ENCODE assay signal across 10 cellular contexts in genomic region chr22:37896939-37897338, GRCh38. TPM values are rescaled to one million over a fixed set of nuclear protein-coding genes. Genes with fewer than 3 reads are reported as not detected.
A peak's percentile ranks its signal among the peaks of the same experiment; 100 is the strongest.
DNase-seq lines count a peak whose midpoint lies in the region; ATAC-seq, FAIRE-seq and TF ChIP-seq lines count a peak whose summit lies in the region.
"Had no signal": no experiment of that assay in that cellular context is flagged by ENCODE, and none has a peak within 500 bp of the region (broad histone marks: within the 10 kb centered on the region; RNA-seq: fewer than 3 reads in every experiment).

No MANE protein-coding gene starts in this region.

- no peak for TF ChIP-seq CTCF in GM12878 (IDR thresholded peaks at IDR 0.05 in 2 of 3, conservative IDR thresholded peaks at IDR 0.05 in 1 of 3; ENCODE audit: control insufficient read depth in 2 of 3, extremely low read depth in 1 of 3, insufficient read depth in 1 of 3, low read depth in 3 of 3, low read length in 3 of 3)

- H3K4me3 Mint-ChIP-seq in activated CD4-positive, alpha-beta T cell treated with anti-CD3 and anti-CD28 coated beads, Interleukin-2, amount 10 ng/mL, durations not matched to agents 7 days and 5 days, result peak overlapping the region; percentile 58
- H3K4me3 Mint-ChIP-seq: dendritic cell treated with granulocyte-macrophage colony-stimulating factor and Interleukin-4, amounts not matched to agents 40 ng/mL and 50 ng/mL, for 4 days had no signal

- FAIRE-seq in GM12878 (lab: Jason Lieb, UNC) (no peak), GM19239 (lab: Jason Lieb, UNC) (no peak)
- FAIRE-seq: islet of Langerhans had no signal

- RAD21 ChIA-PET in GM12878 (lab: Charles Lee; ENCODE audit: unreplicated experiment), result interaction anchor here (0.8 to 2.2 kb wide), 6 partner anchors 9 to 262 kb away, joined by 3 to 9 read pairs (median 4); partner anchors contain the start of gene MICALL1

- no peak for TF ChIP-seq RAD21 in GM12878 (IDR thresholded peaks at IDR 0.05; ENCODE audit: insufficient read depth, low read depth, low read length)

- peak overlapping the region; percentile 97 for H3K27ac Mint-ChIP-seq in activated CD4-positive, alpha-beta T cell treated with anti-CD3 and anti-CD28 coated beads, Interleukin-2, amount 10 ng/mL, durations not matched to agents 7 days and 5 days
- H3K27ac Mint-ChIP-seq: dendritic cell treated with granulocyte-macrophage colony-stimulating factor and Interleukin-4, amounts not matched to agents 40 ng/mL and 50 ng/mL, for 4 days had no signal

- H3K4me3 ChIP-seq in GM12878, result no peak overlapping the region
- H3K4me3 ChIP-seq in mesodermal cell (ENCODE audit: extremely low read depth, insufficient read depth, low read length, poor library complexity, severe bottlenecking), result no peak overlapping the region

- H3K27ac ChIP-seq in GM12878 (ENCODE audit: control insufficient read depth, insufficient read depth), result peak overlapping the region; percentile 89; the same call in 1 of the 2 replicates
- H3K27ac ChIP-seq in mesodermal cell (ENCODE audit: low read depth, low read length, severe bottlenecking), result peak overlapping the region; percentile 83
- H3K27ac ChIP-seq in temporal lobe (ENCODE audit: low read depth, low read length), result peak overlapping the region; percentile 79

- POLR2A ChIA-PET in activated CD4-positive, alpha-beta T cell treated with anti-CD3 and anti-CD28 coated beads, Interleukin-2, amount 10 ng/mL, durations not matched to agents 7 days and 5 days (lab: Charles Lee), result interaction anchor here (0.7 kb wide), 1 partner anchor 141 kb away, joined by 3 read pairs; no protein-coding TSS in a partner anchor
- POLR2A ChIA-PET in GM12878 (lab: Charles Lee), result interaction anchor here (0.6 to 2.4 kb wide), 7 partner anchors 9 to 288 kb away, joined by 3 to 16 read pairs (median 4); partner anchors contain the start of genes EIF3L, GCAT, GGA1 and MICALL1

- H3K4me1 Mint-ChIP-seq in activated CD4-positive, alpha-beta T cell treated with anti-CD3 and anti-CD28 coated beads, Interleukin-2, amount 10 ng/mL, durations not matched to agents 7 days and 5 days, result peaks cover 49% of the 10 kb centered on the region

- no peaks in the 10 kb centered on the region for H3K27me3 ChIP-seq in GM12878 (replicated peaks in 1 of 2; ENCODE audit: control insufficient read depth in 2 of 2, insufficient read depth in 2 of 2, low read length in 1 of 2)

- no peaks in the 10 kb centered on the region for H3K9me3 Mint-ChIP-seq in activated CD4-positive, alpha-beta T cell treated with anti-CD3 and anti-CD28 coated beads, Interleukin-2, amount 10 ng/mL, durations not matched to agents 7 days and 5 days
- H3K9me3 Mint-ChIP-seq: dendritic cell treated with granulocyte-macrophage colony-stimulating factor and Interleukin-4, amounts not matched to agents 40 ng/mL and 50 ng/mL, for 4 days had no signal

- H3K36me3 Mint-ChIP-seq in activated CD4-positive, alpha-beta T cell treated with anti-CD3 and anti-CD28 coated beads, Interleukin-2, amount 10 ng/mL, durations not matched to agents 7 days and 5 days (ENCODE audit: low read depth), result peaks cover 6% of the 10 kb centered on the region

- peak overlapping the region; percentile 93 for H2AFZ ChIP-seq in GM12878 (ENCODE audit: control insufficient read depth, low read depth, low read length)

- H3K4me1 ChIP-seq in GM12878 (ENCODE audit: control insufficient read depth, insufficient read depth, low read length) (peaks cover 11% of the 10 kb centered on the region), mesodermal cell (ENCODE audit: control insufficient read depth, insufficient read depth, low read length, poor library complexity, severe bottlenecking) (peaks cover 52% of the 10 kb centered on the region)

- no peaks in the 10 kb centered on the region for H3K79me2 ChIP-seq in GM12878 (ENCODE audit: control insufficient read depth, insufficient read depth, low read length)

- no peak for TF ChIP-seq EP300 in GM12878 (IDR thresholded peaks at IDR 0.05; ENCODE audit: borderline replicate concordance in 1 of 2, control insufficient read depth in 1 of 2, low read depth in 2 of 2, low read length in 2 of 2)

- SMC1A ChIA-PET in GM12878 (lab: Charles Lee; ENCODE audit: uncharacterized antibody, unreplicated experiment), result interaction anchor here (1.0 to 2.0 kb wide), 8 partner anchors 8 to 78 kb away, joined by 3 to 11 read pairs (median 4); partner anchors contain the start of gene MICALL1

- no peak for DNase-seq in activated CD4-positive, alpha-beta T cell treated with anti-CD3 and anti-CD28 coated beads, Interleukin-2, amount 10 ng/mL, durations not matched to agents 7 days and 5 days
- DNase-seq in activated CD4-positive, alpha-beta T cell treated with anti-CD3 and anti-CD28 coated beads, Interleukin-2, amount 50 U/mL, for 4 hours, result no peak
- no peak for DNase-seq in GM12878 (ENCODE audit: low read depth, low spot score)
- no peak for DNase-seq in T1000 (lab: John Stamatoyannopoulos, UW)
- no peak for DNase-seq in GM19239 (ENCODE audit: insufficient read length, low spot score)

- BruUV-seq in GM12878 (replicated peaks; lab: Mats Ljungman, UMichigan), result no TSS peak

- intact Hi-C loops in GM12878 (cut with micrococcal nuclease; ENCODE audit: unreplicated experiment), result no loop called here

- 80% methylated on average over 3 of the region's 3 CpGs for WGBS in GM12878 (ENCODE audit: insufficient coverage, insufficient replicate concordance, low lambda C conversion rate, missing lambda C conversion rate)
- WGBS in mesodermal cell (ENCODE audit: insufficient coverage in 2 of 2), 2 experiments, result 87% methylated on average over 3 of the region's 3 CpGs

- H3K9me3 ChIP-seq in GM12878 (replicated peaks; ENCODE audit: control insufficient read depth, insufficient read depth, low read length) (no peaks in the 10 kb centered on the region), mesodermal cell (ENCODE audit: control insufficient read depth, low read length) (no peaks in the 10 kb centered on the region)

- no peaks in the 10 kb centered on the region for H3K27me3 Mint-ChIP-seq in activated CD4-positive, alpha-beta T cell treated with anti-CD3 and anti-CD28 coated beads, Interleukin-2, amount 10 ng/mL, durations not matched to agents 7 days and 5 days

- H3K9ac ChIP-seq in GM12878 (ENCODE audit: control insufficient read depth, insufficient read depth, low read length), result no peak overlapping the region

- H3K4me2 ChIP-seq in GM12878 (ENCODE audit: control insufficient read depth, insufficient read depth), result no peak overlapping the region

- TF ChIP-seq POLR2A in GM12878 (IDR thresholded peaks at IDR 0.05; ENCODE audit: low read depth, low read length), result no peak

- in situ Hi-C loops in GM12878 (cut with MboI), result no loop called here

- H3K36me3 ChIP-seq in GM12878 (ENCODE audit: control insufficient read depth in 2 of 2, insufficient read depth in 2 of 2, low read length in 1 of 2) (no peaks in the 10 kb centered on the region; a peak in 1 of 4 replicates), mesodermal cell (ENCODE audit: control insufficient read depth, insufficient read depth, low read length) (peaks cover 8% of the 10 kb centered on the region)

- ATAC-seq in GM12878 (no peak), HG02970 (IDR thresholded peaks at IDR 0.05; ENCODE audit: low FRiP score, unreplicated experiment) (no peak)

- H4K20me1 ChIP-seq in GM12878 (ENCODE audit: control insufficient read depth, insufficient read depth), result no peaks in the 10 kb centered on the region

- CTCF ChIA-PET in activated CD4-positive, alpha-beta T cell treated with anti-CD3 and anti-CD28 coated beads, Interleukin-2, amount 10 ng/mL, durations not matched to agents 7 days and 5 days (lab: Charles Lee), result interaction anchor here (1.0 to 2.4 kb wide), 6 partner anchors 9 to 753 kb away, joined by 3 to 14 read pairs (median 4); partner anchors contain the start of gene MICALL1
- CTCF ChIA-PET in GM12878 (lab: Yijun Ruan, JAX), result interaction anchor here (0.8 to 3.4 kb wide), 17 partner anchors 9 to 254 kb away, joined by 3 to 19 read pairs (median 4); partner anchors contain the start of genes ANKRD54, C22orf23, MICALL1 and POLR2F

RNA-seq across cellular contexts. Expression of gene MICALL1, which starts 9.2 kb away (rescaled TPM):
- total RNA-seq in activated CD4-positive, alpha-beta T cell treated with anti-CD3 and anti-CD28 coated beads, Interleukin-2, amount 10 ng/mL, durations not matched to agents 7 days and 5 days, result 10 to 100 TPM; 27.6 to 30.7 TPM
- 17.2 and 20.1 TPM in 2 replicates for total RNA-seq in GM12878 (2013; cell fraction: nucleolus; rRNA removed)
- total RNA-seq in GM12878 (2014; rRNA removed) (11.6 and 15.0 TPM in 2 replicates), GM12878 (2014; rRNA removed; fragmentation: Illumina TruSeq; extraction: Trizol) (8.6 and 8.8 TPM in 2 replicates), GM12878 (2021) (26.0 and 30.7 TPM in 2 replicates), temporal lobe (21.4 TPM)
- 4.6 TPM for polyA plus RNA-seq in GM12878 (2011; ENCODE audit: low read depth)
- polyA plus RNA-seq in GM12878 (2011; rRNA removed) (3.4 and 6.3 TPM in 2 replicates), GM12878 (2014; fragmentation: Illumina TruSeq; extraction: Trizol) (7.7 and 12.5 TPM in 2 replicates), GM12878 (2014; fragmentation: Nextera tagmentation; extraction: Ambion mirVana) (1 to 10 TPM in 1 of 2 experiments, under 1 TPM in 1; 0.72 to 2.0 TPM), GM12878 (2014; rRNA removed) (12.2 and 15.8 TPM in 2 replicates), GM12878 (2016; fragmentation: Nextera tagmentation; extraction: Ambion mirVana) (1 to 10 TPM; 2.5 to 6.9 TPM)
- polyA plus RNA-seq in GM12878 (2011; cell fraction: cytosol; rRNA removed), result 9.6 and 12.2 TPM in 2 replicates
- polyA plus RNA-seq in GM12878 (2011; cell fraction: nucleus; rRNA removed), result 12.7 and 20.2 TPM in 2 replicates
- polyA plus RNA-seq in GM12878 (2012), result 6.8 and 9.8 TPM in 2 replicates
- polyA minus RNA-seq in GM12878 (2011; rRNA and poly(A)+ RNA removed), result 8.4 and 21.8 TPM in 2 replicates
- 11.4 and 12.1 TPM in 2 replicates for polyA minus RNA-seq in GM12878 (2011; cell fraction: cytosol; rRNA and poly(A)+ RNA removed)
- 5.7 and 12.5 TPM in 2 replicates for polyA minus RNA-seq in GM12878 (2011; cell fraction: nucleus; rRNA and poly(A)+ RNA removed)
- polyA plus RNA-seq in mesodermal cell (2013, experiment 1 of 2), result 49.6 TPM
- polyA plus RNA-seq in mesodermal cell (2013, experiment 2 of 2), result 41.5 TPM

RNA-seq across cellular contexts. Expression of gene EIF3L, which starts 47.7 kb away (rescaled TPM):
- 100 to 1,000 TPM; 444 to 449 TPM for total RNA-seq in activated CD4-positive, alpha-beta T cell treated with anti-CD3 and anti-CD28 coated beads, Interleukin-2, amount 10 ng/mL, durations not matched to agents 7 days and 5 days
- total RNA-seq in GM12878 (2013; cell fraction: nucleolus; rRNA removed), result 152 and 153 TPM in 2 replicates
- total RNA-seq in GM12878 (2014; rRNA removed), result 624 and 646 TPM in 2 replicates
- total RNA-seq in GM12878 (2014; rRNA removed; fragmentation: Illumina TruSeq; extraction: Trizol), result 493 and 525 TPM in 2 replicates
- 593 and 613 TPM in 2 replicates for total RNA-seq in GM12878 (2021)
- 933 TPM for polyA plus RNA-seq in GM12878 (2011; ENCODE audit: low read depth)
- 1,037 and 1,269 TPM in 2 replicates for polyA plus RNA-seq in GM12878 (2011; rRNA removed)
- 868 and 904 TPM in 2 replicates for polyA plus RNA-seq in GM12878 (2011; cell fraction: cytosol; rRNA removed)
- polyA plus RNA-seq in GM12878 (2011; cell fraction: nucleus; rRNA removed), result 244 and 332 TPM in 2 replicates
- 1,002 and 1,217 TPM in 2 replicates for polyA plus RNA-seq in GM12878 (2012)
- 783 and 881 TPM in 2 replicates for polyA plus RNA-seq in GM12878 (2014; fragmentation: Illumina TruSeq; extraction: Trizol)
- polyA plus RNA-seq in GM12878 (2014; fragmentation: Nextera tagmentation; extraction: Ambion mirVana), result 100 to 1,000 TPM; 521 to 732 TPM
- 613 and 643 TPM in 2 replicates for polyA plus RNA-seq in GM12878 (2014; rRNA removed)
- polyA plus RNA-seq in GM12878 (2016; fragmentation: Nextera tagmentation; extraction: Ambion mirVana), result 100 to 1,000 TPM; 294 to 302 TPM
- 1,170 and 1,376 TPM in 2 replicates for polyA minus RNA-seq in GM12878 (2011; rRNA and poly(A)+ RNA removed)
- polyA minus RNA-seq in GM12878 (2011; cell fraction: cytosol; rRNA and poly(A)+ RNA removed), result 183 and 194 TPM in 2 replicates
- polyA minus RNA-seq in GM12878 (2011; cell fraction: nucleus; rRNA and poly(A)+ RNA removed), result 89.0 and 104 TPM in 2 replicates
- 396 TPM for polyA plus RNA-seq in mesodermal cell (2013, experiment 1 of 2)
- polyA plus RNA-seq in mesodermal cell (2013, experiment 2 of 2), result 387 TPM
- total RNA-seq in temporal lobe, result 467 TPM

RNA-seq across cellular contexts. Expression of gene ANKRD54, which starts 52.8 kb away (rescaled TPM):
- total RNA-seq in activated CD4-positive, alpha-beta T cell treated with anti-CD3 and anti-CD28 coated beads, Interleukin-2, amount 10 ng/mL, durations not matched to agents 7 days and 5 days, result 10 to 100 TPM; 26.7 to 27.4 TPM
- 22.8 and 27.3 TPM in 2 replicates for total RNA-seq in GM12878 (2013; cell fraction: nucleolus; rRNA removed)
- total RNA-seq in GM12878 (2014; rRNA removed) (19.0 and 19.1 TPM in 2 replicates), GM12878 (2014; rRNA removed; fragmentation: Illumina TruSeq; extraction: Trizol) (12.6 and 13.4 TPM in 2 replicates), GM12878 (2021) (15.8 and 18.3 TPM in 2 replicates), temporal lobe (16.0 TPM)
- 5.8 TPM for polyA plus RNA-seq in GM12878 (2011; ENCODE audit: low read depth)
- polyA plus RNA-seq in GM12878 (2011; rRNA removed) (7.5 and 13.7 TPM in 2 replicates), GM12878 (2014; fragmentation: Illumina TruSeq; extraction: Trizol) (10.1 and 13.9 TPM in 2 replicates), GM12878 (2014; fragmentation: Nextera tagmentation; extraction: Ambion mirVana) (1 to 10 TPM; 5.8 to 9.7 TPM), GM12878 (2014; rRNA removed) (21.7 and 22.0 TPM in 2 replicates), GM12878 (2016; fragmentation: Nextera tagmentation; extraction: Ambion mirVana) (10 to 100 TPM; 25.3 to 31.6 TPM)
- 15.4 and 25.6 TPM in 2 replicates for polyA plus RNA-seq in GM12878 (2011; cell fraction: cytosol; rRNA removed)
- 36.5 and 41.5 TPM in 2 replicates for polyA plus RNA-seq in GM12878 (2011; cell fraction: nucleus; rRNA removed)
- 8.3 and 9.9 TPM in 2 replicates for polyA plus RNA-seq in GM12878 (2012)
- polyA minus RNA-seq in GM12878 (2011; rRNA and poly(A)+ RNA removed), result 10.0 and 26.6 TPM in 2 replicates
- 10.2 and 13.5 TPM in 2 replicates for polyA minus RNA-seq in GM12878 (2011; cell fraction: cytosol; rRNA and poly(A)+ RNA removed)
- polyA minus RNA-seq in GM12878 (2011; cell fraction: nucleus; rRNA and poly(A)+ RNA removed), result 6.9 and 13.8 TPM in 2 replicates
- polyA plus RNA-seq in mesodermal cell (2013, experiment 1 of 2), result 17.8 TPM
- 18.1 TPM for polyA plus RNA-seq in mesodermal cell (2013, experiment 2 of 2)

RNA-seq across cellular contexts. Expression of gene C22orf23, which starts 56.5 kb away (rescaled TPM):
- under 1 TPM in 1 of 2 experiments, not detected in 1; 0.23 TPM for total RNA-seq in activated CD4-positive, alpha-beta T cell treated with anti-CD3 and anti-CD28 coated beads, Interleukin-2, amount 10 ng/mL, durations not matched to agents 7 days and 5 days
- total RNA-seq in GM12878 (2013; cell fraction: nucleolus; rRNA removed), result not detected in 2 replicates
- total RNA-seq in GM12878 (2014; rRNA removed) (0.11 TPM in 1 of 2 replicates, not detected in the other), GM12878 (2014; rRNA removed; fragmentation: Illumina TruSeq; extraction: Trizol) (0.14 TPM in 1 of 2 replicates, not detected in the other), GM12878 (2021) (not detected in 2 replicates), temporal lobe (0.25 TPM)
- polyA plus RNA-seq in GM12878 (2011; ENCODE audit: low read depth), result not detected
- polyA plus RNA-seq in GM12878 (2011; rRNA removed) (0.10 and 0.17 TPM in 2 replicates), GM12878 (2014; fragmentation: Illumina TruSeq; extraction: Trizol) (0.04 TPM in 1 of 2 replicates, not detected in the other), GM12878 (2014; fragmentation: Nextera tagmentation; extraction: Ambion mirVana) (not detected), GM12878 (2014; rRNA removed) (0.11 TPM in 1 of 2 replicates, not detected in the other), GM12878 (2016; fragmentation: Nextera tagmentation; extraction: Ambion mirVana) (under 1 TPM; 0.11 to 0.38 TPM)
- polyA plus RNA-seq in GM12878 (2011; cell fraction: cytosol; rRNA removed), result 0.06 and 0.10 TPM in 2 replicates
- 0.07 and 0.21 TPM in 2 replicates for polyA plus RNA-seq in GM12878 (2011; cell fraction: nucleus; rRNA removed)
- 0.18 and 0.24 TPM in 2 replicates for polyA plus RNA-seq in GM12878 (2012)
- not detected in 2 replicates for polyA minus RNA-seq in GM12878 (2011; rRNA and poly(A)+ RNA removed)
- not detected in 2 replicates for polyA minus RNA-seq in GM12878 (2011; cell fraction: cytosol; rRNA and poly(A)+ RNA removed)
- 0.24 TPM in 1 of 2 replicates, not detected in the other for polyA minus RNA-seq in GM12878 (2011; cell fraction: nucleus; rRNA and poly(A)+ RNA removed)
- 0.70 TPM for polyA plus RNA-seq in mesodermal cell (2013, experiment 1 of 2)
- 0.91 TPM for polyA plus RNA-seq in mesodermal cell (2013, experiment 2 of 2)

RNA-seq across cellular contexts. Expression of gene POLR2F, which starts 56.6 kb away (rescaled TPM):
- total RNA-seq in activated CD4-positive, alpha-beta T cell treated with anti-CD3 and anti-CD28 coated beads, Interleukin-2, amount 10 ng/mL, durations not matched to agents 7 days and 5 days, result 10 to 100 TPM; 58.5 to 66.3 TPM
- 33.4 and 34.0 TPM in 2 replicates for total RNA-seq in GM12878 (2013; cell fraction: nucleolus; rRNA removed)
- total RNA-seq in GM12878 (2014; rRNA removed), result 71.9 and 93.2 TPM in 2 replicates
- total RNA-seq in GM12878 (2014; rRNA removed; fragmentation: Illumina TruSeq; extraction: Trizol), result 70.3 and 78.3 TPM in 2 replicates
- 86.8 and 86.9 TPM in 2 replicates for total RNA-seq in GM12878 (2021)
- polyA plus RNA-seq in GM12878 (2011; ENCODE audit: low read depth), result 24.3 TPM
- 67.4 and 90.7 TPM in 2 replicates for polyA plus RNA-seq in GM12878 (2011; rRNA removed)
- polyA plus RNA-seq in GM12878 (2011; cell fraction: cytosol; rRNA removed), result 96.3 and 137 TPM in 2 replicates
- 54.2 and 86.7 TPM in 2 replicates for polyA plus RNA-seq in GM12878 (2011; cell fraction: nucleus; rRNA removed)
- polyA plus RNA-seq in GM12878 (2012), result 57.8 and 79.2 TPM in 2 replicates
- polyA plus RNA-seq in GM12878 (2014; fragmentation: Illumina TruSeq; extraction: Trizol), result 23.2 and 86.8 TPM in 2 replicates
- polyA plus RNA-seq in GM12878 (2014; fragmentation: Nextera tagmentation; extraction: Ambion mirVana), result 100 to 1,000 TPM; 109 to 133 TPM
- 165 and 203 TPM in 2 replicates for polyA plus RNA-seq in GM12878 (2014; rRNA removed)
- polyA plus RNA-seq in GM12878 (2016; fragmentation: Nextera tagmentation; extraction: Ambion mirVana), result 100 to 1,000 TPM; 209 to 218 TPM
- polyA minus RNA-seq in GM12878 (2011; rRNA and poly(A)+ RNA removed), result 12.5 and 12.9 TPM in 2 replicates
- 12.1 and 14.2 TPM in 2 replicates for polyA minus RNA-seq in GM12878 (2011; cell fraction: cytosol; rRNA and poly(A)+ RNA removed)
- 4.1 and 10.6 TPM in 2 replicates for polyA minus RNA-seq in GM12878 (2011; cell fraction: nucleus; rRNA and poly(A)+ RNA removed)
- polyA plus RNA-seq in mesodermal cell (2013, experiment 1 of 2), result 121 TPM
- 107 TPM for polyA plus RNA-seq in mesodermal cell (2013, experiment 2 of 2)
- total RNA-seq in temporal lobe, result 53.4 TPM
